ENCODE assay signal across 21 cellular contexts in genomic region chr15:57122080-57122845, GRCh38.
A peak's percentile ranks its signal among the peaks of the same experiment; 100 is the strongest.
DNase-seq lines count a peak whose midpoint lies in the region; ATAC-seq, FAIRE-seq and TF ChIP-seq lines count a peak whose summit lies in the region.
"Had no signal": no experiment of that assay in that cellular context is flagged by ENCODE, and none has a peak within 500 bp of the region (broad histone marks: within the 10 kb centered on the region; RNA-seq: fewer than 3 reads in every experiment).

No MANE protein-coding gene starts in this region.

- no peak for TF ChIP-seq RAD21 in GM12878 (IDR thresholded peaks at IDR 0.05; ENCODE audit: insufficient read depth, low read depth, low read length)

- H3K36me3 ChIP-seq in cardiac muscle cell (no peaks in the 10 kb centered on the region), GM12878 (ENCODE audit: control insufficient read depth in 2 of 2, insufficient read depth in 2 of 2, low read length in 1 of 2) (peaks cover 0 to 2% of the 10 kb centered on the region in 2 experiments; a peak in 2 of 4 replicates), lower lobe of right lung (no peaks in the 10 kb centered on the region), transverse colon (no peaks in the 10 kb centered on the region)
- H3K36me3 ChIP-seq: SJCRH30 had no signal

- TF ChIP-seq POLR2A in GM12878 (IDR thresholded peaks at IDR 0.05; ENCODE audit: low read depth, low read length): no peak
- TF ChIP-seq POLR2A in transverse colon (IDR thresholded peaks at IDR 0.05): no peak

- no peak overlapping the region for H3K9ac ChIP-seq in GM12878 (ENCODE audit: control insufficient read depth, insufficient read depth, low read length)

- SMC1A ChIA-PET in GM12878 (lab: Charles Lee; ENCODE audit: uncharacterized antibody, unreplicated experiment): interaction anchor here (0.6 to 3.0 kb wide), 10 partner anchors 9 to 207 kb away, joined by 3 to 12 read pairs (median 4); no protein-coding TSS in a partner anchor

- 0 out of 2 replicates have a peak overlapping the region, but pooled peaks have one; percentile 13 for H2AFZ ChIP-seq in GM12878 (ENCODE audit: control insufficient read depth, low read depth, low read length)

- H3K4me1 ChIP-seq in cardiac muscle cell (ENCODE audit: low read depth) (peaks cover 12% of the 10 kb centered on the region), GM12878 (ENCODE audit: control insufficient read depth, insufficient read depth, low read length) (peaks cover 19% of the 10 kb centered on the region), lower lobe of right lung (peaks cover 22% of the 10 kb centered on the region), transverse colon (peaks cover 2 to 47% (median 10%) of the 10 kb centered on the region in 4 donors)

- TF ChIP-seq CTCF in cardiac muscle cell (IDR thresholded peaks at IDR 0.05; ENCODE audit: low read depth, low read length): no peak
- TF ChIP-seq CTCF in GM12878 (IDR thresholded peaks at IDR 0.05 in 2 of 3, conservative IDR thresholded peaks at IDR 0.05 in 1 of 3; ENCODE audit: control insufficient read depth in 2 of 3, extremely low read depth in 1 of 3, insufficient read depth in 1 of 3, low read depth in 3 of 3, low read length in 3 of 3): no peak
- no peak for TF ChIP-seq CTCF in lower lobe of right lung (IDR thresholded peaks at IDR 0.05)
- no peak for TF ChIP-seq CTCF in transverse colon (IDR thresholded peaks at IDR 0.05)

- POLR2A ChIA-PET in GM12878 (lab: Charles Lee): interaction anchor here (0.5 to 1.2 kb wide), 4 partner anchors 8 to 178 kb away, joined by 3 to 5 read pairs (median 3); no protein-coding TSS in a partner anchor

- no peak for FAIRE-seq in GM12878 (lab: Jason Lieb, UNC)
- FAIRE-seq: A204.1, islet of Langerhans, TTC549 had no signal

- H3K79me2 ChIP-seq in GM12878 (ENCODE audit: control insufficient read depth, insufficient read depth, low read length): peaks cover 4% of the 10 kb centered on the region

- TF ChIP-seq EP300 in GM12878 (IDR thresholded peaks at IDR 0.05; ENCODE audit: borderline replicate concordance in 1 of 2, control insufficient read depth in 1 of 2, low read depth in 2 of 2, low read length in 2 of 2): no peak
- no peak for TF ChIP-seq EP300 in transverse colon (IDR thresholded peaks at IDR 0.05; ENCODE audit: low read depth)

- no TSS peak for BruUV-seq in GM12878 (replicated peaks; lab: Mats Ljungman, UMichigan)

- H4K20me1 ChIP-seq in GM12878 (ENCODE audit: control insufficient read depth, insufficient read depth): no peaks in the 10 kb centered on the region

- no peak for DNase-seq in cardiac muscle cell (ENCODE audit: low read depth in 1 of 2, low spot score in 1 of 2)
- no peak for DNase-seq in Right ventricle myocardium superior
- DNase-seq in GM12878 (ENCODE audit: low read depth, low spot score): no peak
- no peak for DNase-seq in lower lobe of right lung
- DNase-seq in transverse colon: no peak
- no peak for DNase-seq in GDM1 (lab: John Stamatoyannopoulos, UW)
- no peak for DNase-seq in A172 (ENCODE audit: low spot score)
- DNase-seq: activated CD4-positive, alpha-beta T cell treated with anti-CD3 and anti-CD28 coated beads, Interleukin-2, amount 10 ng/mL, durations not matched to agents 24 days and 14 days; activated CD8-positive, alpha-beta memory T cell treated with anti-CD3 and anti-CD28 coated beads, Interleukin-2, amount 50 U/mL, for 48 hours; CD4-positive, CD25-positive, alpha-beta regulatory T cell; heart right ventricle; mesendoderm; NCI-H2029 treated with DMSO at 0.1 percent for 48 hours; nucleus accumbens; right cardiac atrium; SJCRH30; stomach had no signal

- H3K27me3 ChIP-seq in cardiac muscle cell: no peaks in the 10 kb centered on the region
- H3K27me3 ChIP-seq in GM12878 (replicated peaks in 1 of 2; ENCODE audit: control insufficient read depth in 2 of 2, insufficient read depth in 2 of 2, low read length in 1 of 2): no peaks in the 10 kb centered on the region
- H3K27me3 ChIP-seq in lower lobe of right lung (ENCODE audit: low read depth): no peaks in the 10 kb centered on the region
- H3K27me3 ChIP-seq in transverse colon: no peaks in the 10 kb centered on the region
- H3K27me3 ChIP-seq: heart right ventricle, SJCRH30, stomach had no signal

- no peaks in the 10 kb centered on the region for H3K9me3 ChIP-seq in cardiac muscle cell (ENCODE audit: low read depth)
- H3K9me3 ChIP-seq in GM12878 (replicated peaks; ENCODE audit: control insufficient read depth, insufficient read depth, low read length): no peaks in the 10 kb centered on the region
- no peaks in the 10 kb centered on the region for H3K9me3 ChIP-seq in lower lobe of right lung
- H3K9me3 ChIP-seq in transverse colon: no peaks in the 10 kb centered on the region
- H3K9me3 ChIP-seq: heart right ventricle, SJCRH30, stomach had no signal

- in situ Hi-C loops in GM12878 (cut with MboI) (no loop called here), transverse colon (cut with MboI; ENCODE audit: low pct_ligation_motif_present in 1 of 4, low pct_unique_long_range_greater_than_20kb in 1 of 4, low sequenced_read_pairs in 3 of 4) (no loop called here)

- WGBS in GM12878 (ENCODE audit: insufficient coverage, insufficient replicate concordance, low lambda C conversion rate, missing lambda C conversion rate): 36% methylated on average over 2 of the region's 2 CpGs
- 23 to 31% methylated on average over 2 of the region's 2 CpGs for WGBS in transverse colon (ENCODE audit: low coverage in 1 of 2), 2 donors

- ATAC-seq in Right ventricle myocardium superior (ENCODE audit: poor library complexity): no peak
- no peak for ATAC-seq in GM12878
- no peak for ATAC-seq in lower lobe of right lung
- no peak for ATAC-seq in HG02588 (IDR thresholded peaks at IDR 0.05; ENCODE audit: unreplicated experiment)
- ATAC-seq: heart right ventricle, right cardiac atrium had no signal

- H3K27ac ChIP-seq in cardiac muscle cell (peak overlapping the region; percentile 48), GM12878 (ENCODE audit: control insufficient read depth, insufficient read depth) (peak overlapping the region; percentile 4; the same call in 1 of the 2 replicates), lower lobe of right lung (peak overlapping the region; percentile 33), transverse colon (peak overlapping the region; percentile 22 to 59 (median 42))
- H3K27ac ChIP-seq: SJCRH30 had no signal

- H3K4me3 ChIP-seq in cardiac muscle cell: no peak overlapping the region
- H3K4me3 ChIP-seq in GM12878: no peak overlapping the region
- H3K4me3 ChIP-seq in lower lobe of right lung: no peak overlapping the region
- no peak overlapping the region for H3K4me3 ChIP-seq in transverse colon
- H3K4me3 ChIP-seq: heart right ventricle, SJCRH30, stomach had no signal

- CTCF ChIA-PET in GM12878 (lab: Yijun Ruan, JAX): interaction anchor here (0.6 to 2.5 kb wide), 6 partner anchors 9 to 55 kb away, joined by 3 to 12 read pairs (median 4); no protein-coding TSS in a partner anchor

- 0 out of 2 replicates have a peak overlapping the region, but pooled peaks have one; percentile 1 for H3K4me2 ChIP-seq in GM12878 (ENCODE audit: control insufficient read depth, insufficient read depth)

- RAD21 ChIA-PET in GM12878 (lab: Charles Lee; ENCODE audit: unreplicated experiment): interaction anchor here (1.8 to 2.6 kb wide), 2 partner anchors 10 to 14 kb away, joined by 7 to 8 read pairs; no protein-coding TSS in a partner anchor

- intact Hi-C loops in Right ventricle myocardium superior (cut with DNase I) (no loop called here), GM12878 (cut with micrococcal nuclease; ENCODE audit: unreplicated experiment) (no loop called here), lower lobe of right lung (cut with DNase I) (no loop called here), transverse colon (cut with DNase I; ENCODE audit: low total_unique reads) (no loop called here)

TF ChIP-seq in GM12878, 131 proteins besides CTCF, POLR2A, EP300 and RAD21 (continues in another document):
- TF ChIP-seq STAT1 (conservative IDR thresholded peaks at IDR 0.05) (no peak), ZNF274 (IDR thresholded peaks at IDR 0.05; ENCODE audit: insufficient read depth, insufficient read length) (no peak), SUPT20H (IDR thresholded peaks at IDR 0.05; ENCODE audit: borderline replicate concordance, control insufficient read depth, low read depth, low read length) (no peak), ZBTB40 (IDR thresholded peaks at IDR 0.05; ENCODE audit: borderline replicate concordance) (no peak), SMAD1 (IDR thresholded peaks at IDR 0.05; ENCODE audit: low read depth, partially characterized antibody) (no peak)
